ENCODE assay signal across 14 cellular contexts in genomic region chr6:122020588-122021271, GRCh38.
DNase-seq lines count a peak whose midpoint lies in the region; ATAC-seq and TF ChIP-seq lines count a peak whose summit lies in the region.
"Had no signal": no experiment of that assay in that cellular context is flagged by ENCODE, and none has a peak within 500 bp of the region (broad histone marks: within the 10 kb centered on the region; RNA-seq: fewer than 3 reads in every experiment).

No MANE protein-coding gene starts in this region.

- intact Hi-C loops in stomach (cut with DNase I; ENCODE audit: low total_unique reads), result no loop called here

- H3K27me3 ChIP-seq in stomach, result no peaks in the 10 kb centered on the region
- H3K27me3 ChIP-seq: BE2C, neutrophil, SJSA1 had no signal

- no peak for TF ChIP-seq EP300 in stomach (IDR thresholded peaks at IDR 0.05)

- no peak overlapping the region for H3K27ac ChIP-seq in stomach
- H3K27ac ChIP-seq: neutrophil, SJSA1 had no signal

- ATAC-seq in GM18867 (IDR thresholded peaks at IDR 0.05; ENCODE audit: unreplicated experiment), result peak; percentile 91
- ATAC-seq in GM21526 (IDR thresholded peaks at IDR 0.05; ENCODE audit: low FRiP score, unreplicated experiment), result peak; percentile 52
- ATAC-seq in HG02981 (IDR thresholded peaks at IDR 0.05; ENCODE audit: unreplicated experiment), result peak; percentile 99
- peak; percentile 86 for ATAC-seq in HG03565 (IDR thresholded peaks at IDR 0.05; ENCODE audit: unreplicated experiment)
- ATAC-seq in activated CD4-positive, CD25-positive, alpha-beta regulatory T cell treated with anti-CD3 and anti-CD28 coated beads, Interleukin-2, amount 50 U/mL, for 24 hours, result no peak
- ATAC-seq: activated T-cell treated with anti-CD3 and anti-CD28 coated beads, Interleukin-2, amount 50 U/mL, for 72 hours had no signal

- no peak overlapping the region for H3K4me3 ChIP-seq in stomach
- H3K4me3 ChIP-seq: SJSA1 had no signal

- no peaks in the 10 kb centered on the region for H3K9me3 ChIP-seq in stomach
- H3K9me3 ChIP-seq: BE2C, neutrophil, SJSA1 had no signal

- no peak for TF ChIP-seq CTCF in stomach (IDR thresholded peaks at IDR 0.05)

- no peak for DNase-seq in activated T-cell treated with anti-CD3 and anti-CD28 coated beads, Interleukin-2, amount 50 U/mL, for 1 hour
- DNase-seq in stomach (no peak), NCI-H2196 (lab: John Stamatoyannopoulos, UW; ENCODE audit: unreplicated experiment) (no peak)
- DNase-seq: activated T-cell treated with anti-CD3 and anti-CD28 coated beads, Interleukin-2, amount 50 U/mL, for 72 hours; BE2C; effector memory CD4-positive, alpha-beta T cell; NCI-H1436 had no signal

- no peaks in the 10 kb centered on the region for H3K36me3 ChIP-seq in stomach
- H3K36me3 ChIP-seq: BE2C, neutrophil, SJSA1 had no signal

- H3K4me1 ChIP-seq in stomach, result no peaks in the 10 kb centered on the region
- H3K4me1 ChIP-seq: BE2C, SJSA1 had no signal

- 52 to 65% (median 58%) methylated on average over 3 of the region's 3 CpGs for WGBS in stomach, 5 donors

- TF ChIP-seq POLR2A in stomach (IDR thresholded peaks at IDR 0.05), result no peak

Comparison
In these comparisons a context has a peak if more than half of its experiments do, and no peak if none do; other contexts are left out.
1. ATAC-seq: peak in GM18867 (single experiment), GM21526 (single experiment), HG02981 (single experiment) and HG03565 (single experiment); none in activated CD4-positive, CD25-positive, alpha-beta regulatory T cell treated with anti-CD3 and anti-CD28 coated beads, Interleukin-2, amount 50 U/mL, for 24 hours (0 of 2).